Comparison of ENCODE assay signal across 21 cellular contexts in the genomic region with DNA sequence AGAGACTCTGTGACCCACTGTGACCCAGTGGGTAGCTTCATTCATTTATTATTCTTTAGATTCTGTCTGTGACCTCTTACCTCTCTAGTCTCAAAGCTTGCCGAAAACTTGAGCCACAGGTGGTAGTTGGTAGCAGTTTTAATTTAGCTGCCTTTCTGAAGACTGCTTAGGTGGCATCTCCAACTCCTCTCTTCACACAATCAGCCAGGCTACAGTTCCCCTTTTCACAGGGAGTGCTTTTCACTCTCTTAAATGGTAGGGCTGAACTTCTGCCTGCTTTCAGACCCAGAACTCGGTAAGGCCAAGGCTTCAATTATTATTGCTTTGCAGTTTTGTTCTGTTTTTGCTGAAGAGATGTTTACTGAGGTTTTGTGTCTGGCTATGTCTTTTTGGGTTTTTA.
"Had no signal": no experiment of that assay in that cellular context is flagged by ENCODE, and none has a peak within 500 bp of the region (broad histone marks: within the 10 kb centered on the region; RNA-seq: fewer than 3 reads in every experiment).

No MANE protein-coding gene starts in this region.

- H3K9me3 Mint-ChIP-seq: dendritic cell treated with granulocyte-macrophage colony-stimulating factor and Interleukin-4, amounts not matched to agents 40 ng/mL and 50 ng/mL, for 4 days; stimulated activated naive B cell treated with anti-CD40 and anti-IgM and Interleukin-4, amounts not matched to agents 10 μg/mL and 1 μg/mL and 100 μg/mL, for 72 hours; stimulated activated naive CD8-positive, alpha-beta T cell treated with anti-CD3 and anti-CD28 coated beads, Interleukin-15, Interleukin-2, amounts not matched to agents 100 ng/mL and 50 ng/mL, for 24 hours had no signal

- H3K4me3 ChIP-seq: colonic mucosa, esophagus squamous epithelium, gastrocnemius medialis, lower lobe of right lung, pancreas, right lobe of liver, thoracic aorta, tibial nerve, upper lobe of left lung had no signal

- H3K27me3 ChIP-seq: colonic mucosa, esophagus squamous epithelium, gastrocnemius medialis, neutrophil, pancreas, right lobe of liver, tibial nerve, upper lobe of left lung had no signal

- ATAC-seq: gastrocnemius medialis; left ventricle myocardium superior; lower lobe of right lung; natural killer cell; pancreas; right lobe of liver; stimulated activated naive B cell treated with anti-CD40 and anti-IgM and Interleukin-4, amounts not matched to agents 10 μg/mL and 1 μg/mL and 100 μg/mL, for 72 hours had no signal

- H3K4me1 ChIP-seq: colonic mucosa, esophagus squamous epithelium, gastrocnemius medialis, lower lobe of right lung, pancreas, right lobe of liver, tibial nerve, upper lobe of left lung had no signal

- H3K27ac ChIP-seq: colonic mucosa, esophagus squamous epithelium, gastrocnemius medialis, lower lobe of right lung, neutrophil, pancreas, right lobe of liver, thoracic aorta, tibial nerve, upper lobe of left lung had no signal

- H3K4me3 Mint-ChIP-seq: dendritic cell treated with granulocyte-macrophage colony-stimulating factor and Interleukin-4, amounts not matched to agents 40 ng/mL and 50 ng/mL, for 4 days; natural killer cell; stimulated activated naive B cell treated with anti-CD40 and anti-IgM and Interleukin-4, amounts not matched to agents 10 μg/mL and 1 μg/mL and 100 μg/mL, for 72 hours; stimulated activated naive CD8-positive, alpha-beta T cell treated with anti-CD3 and anti-CD28 coated beads, Interleukin-15, Interleukin-2, amounts not matched to agents 100 ng/mL and 50 ng/mL, for 24 hours had no signal

- H3K9me3 ChIP-seq: colonic mucosa, esophagus squamous epithelium, gastrocnemius medialis, lower lobe of right lung, neutrophil, pancreas, right lobe of liver, thoracic aorta, tibial nerve, upper lobe of left lung had no signal

- H3K4me1 Mint-ChIP-seq: natural killer cell; stimulated activated naive B cell treated with anti-CD40 and anti-IgM and Interleukin-4, amounts not matched to agents 10 μg/mL and 1 μg/mL and 100 μg/mL, for 72 hours had no signal

- H3K27me3 Mint-ChIP-seq: dendritic cell treated with granulocyte-macrophage colony-stimulating factor and Interleukin-4, amounts not matched to agents 40 ng/mL and 50 ng/mL, for 4 days; stimulated activated naive B cell treated with anti-CD40 and anti-IgM and Interleukin-4, amounts not matched to agents 10 μg/mL and 1 μg/mL and 100 μg/mL, for 72 hours; stimulated activated naive CD8-positive, alpha-beta T cell treated with anti-CD3 and anti-CD28 coated beads, Interleukin-15, Interleukin-2, amounts not matched to agents 100 ng/mL and 50 ng/mL, for 24 hours had no signal

- H3K36me3 ChIP-seq: colonic mucosa, esophagus squamous epithelium, gastrocnemius medialis, lower lobe of right lung, neutrophil, pancreas, right lobe of liver, thoracic aorta, tibial nerve, upper lobe of left lung had no signal

- H3K27ac Mint-ChIP-seq: dendritic cell treated with granulocyte-macrophage colony-stimulating factor and Interleukin-4, amounts not matched to agents 40 ng/mL and 50 ng/mL, for 4 days; natural killer cell; stimulated activated naive B cell treated with anti-CD40 and anti-IgM and Interleukin-4, amounts not matched to agents 10 μg/mL and 1 μg/mL and 100 μg/mL, for 72 hours; stimulated activated naive CD8-positive, alpha-beta T cell treated with anti-CD3 and anti-CD28 coated beads, Interleukin-15, Interleukin-2, amounts not matched to agents 100 ng/mL and 50 ng/mL, for 24 hours had no signal

- DNase-seq: colonic mucosa; effector CD8-positive, alpha-beta T cell; esophagus squamous epithelium; gastrocnemius medialis; head of caudate nucleus; left ventricle myocardium superior; lower lobe of right lung; natural killer cell; pancreas; retina; right lobe of liver; small intestine; stimulated activated CD4-positive, alpha-beta T cell treated with anti-CD3 and anti-CD28 coated beads, Interleukin-15, amount 100 ng/mL, for 24 hours; stimulated activated CD4-positive, alpha-beta T cell treated with anti-CD3 and anti-CD28 coated beads, Interleukin-2, amount 100 ng/mL, for 48 hours; stimulated activated naive B cell treated with anti-CD40 and anti-IgM and Interleukin-4, amounts not matched to agents 10 μg/mL and 1 μg/mL and 100 μg/mL, for 72 hours; upper lobe of left lung had no signal

- H3K36me3 Mint-ChIP-seq: natural killer cell; stimulated activated naive B cell treated with anti-CD40 and anti-IgM and Interleukin-4, amounts not matched to agents 10 μg/mL and 1 μg/mL and 100 μg/mL, for 72 hours had no signal
